In the genomic region with DNA sequence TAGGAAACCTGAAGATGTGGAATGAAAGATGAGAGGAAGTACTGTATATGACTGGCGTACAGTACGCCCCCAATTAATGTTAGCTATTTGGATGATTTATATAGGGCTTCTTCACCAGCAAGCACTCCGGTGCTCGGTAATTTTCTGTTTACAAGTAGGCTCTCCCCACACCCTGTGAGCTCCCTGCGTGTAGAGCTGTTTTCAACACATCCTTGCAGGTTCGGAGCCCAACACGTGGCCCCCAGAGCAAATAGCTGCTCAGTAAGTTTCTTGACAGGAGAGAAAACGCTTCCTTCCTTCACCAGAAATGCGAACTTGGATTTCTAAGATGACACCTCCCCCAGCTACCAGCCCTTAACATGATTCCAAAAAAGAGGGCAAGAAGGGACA, we compare ENCODE assay signal across 8 cellular contexts. TPM values are rescaled to one million over a fixed set of nuclear protein-coding genes. Genes with fewer than 3 reads are reported as not detected.
DNase-seq lines count a peak whose midpoint lies in the region; ATAC-seq, FAIRE-seq and TF ChIP-seq lines count a peak whose summit lies in the region.

No MANE protein-coding gene starts in this region.

- H3K27me3 Mint-ChIP-seq in memory B cell (no peaks in the 10 kb centered on the region), type B pancreatic cell (no peaks in the 10 kb centered on the region)

- TF ChIP-seq CTCF in heart left ventricle (IDR thresholded peaks at IDR 0.05) (no peak), K562 (IDR thresholded peaks at IDR 0.05 in 2 of 3, conservative IDR thresholded peaks at IDR 0.05 in 1 of 3; ENCODE audit: insufficient read depth in 2 of 3, low read depth in 1 of 3, low read length in 3 of 3) (no peak), type B pancreatic cell (conservative IDR thresholded peaks at IDR 0.05) (no peak)

- peak overlapping the region; percentile 86 for H3K4me2 ChIP-seq in K562 (ENCODE audit: insufficient read depth, low read length)

- TF ChIP-seq POLR2A in heart left ventricle (IDR thresholded peaks at IDR 0.05) (no peak), K562 (conservative IDR thresholded peaks at IDR 0.05) (no peak)

- H3K27ac ChIP-seq in heart left ventricle (peak overlapping the region in 9 of 12 donors; percentile 56 to 85 (median 79)), K562 (ENCODE audit: extremely low read depth, low read depth, low read length) (peak overlapping the region; percentile 57; the same call in 1 of the 3 replicates)

- no peak for TF ChIP-seq RAD21 in K562 (CRISPR knock-in tag; conservative IDR thresholded peaks at IDR 0.05 in 1 of 2, IDR thresholded peaks at IDR 0.05 in 1 of 2)

- H3K79me2 ChIP-seq in K562 (ENCODE audit: control insufficient read depth, insufficient read depth, low read length) = peaks cover 30% of the 10 kb centered on the region

- in situ Hi-C loops in K562 (cut with MboI) = no loop called here

- H3K4me1 ChIP-seq in heart left ventricle (peaks cover 0 to 52% (median 15%) of the 10 kb centered on the region in 12 donors), K562 (replicated peaks in 1 of 2; ENCODE audit: control insufficient read depth in 2 of 2, insufficient read depth in 2 of 2, low read length in 2 of 2) (peaks cover 3 to 12% of the 10 kb centered on the region in 2 experiments; a peak in 2 of 5 replicates)

- ATAC-seq in heart left ventricle (no peak), K562 (no peak), memory B cell (ENCODE audit: low read depth) (no peak)

- no peaks in the 10 kb centered on the region for H4K20me1 ChIP-seq in K562 (replicated peaks; ENCODE audit: control insufficient read depth, insufficient read depth, low read length)

- CTCF ChIA-PET in K562 (lab: Yijun Ruan, JAX; ENCODE audit: low intra/inter-chr PET ratio) = no interaction called here

- H3K27me3 ChIP-seq in heart left ventricle (no peaks in the 10 kb centered on the region), K562 (ENCODE audit: control insufficient read depth in 2 of 2, insufficient read depth in 2 of 2, low read length in 2 of 2) (no peaks in the 10 kb centered on the region)

- H3K9ac ChIP-seq in K562 (ENCODE audit: insufficient read depth in 1 of 2, low read depth in 2 of 2, low read length in 2 of 2) = peak overlapping the region; percentile 74 to 88; a peak in 3 of 4 replicates

- TF ChIP-seq EP300 in K562 (IDR thresholded peaks at IDR 0.05; ENCODE audit: low read length) = no peak

- WGBS in heart left ventricle, 4 donors = 65 to 75% (median 70%) methylated on average over 9 of the region's 9 CpGs
- WGBS in K562 (ENCODE audit: insufficient coverage, low coverage, missing lambda C conversion rate) = 43% methylated on average over 9 of the region's 9 CpGs

- H3K9me3 ChIP-seq in heart left ventricle (no peaks in the 10 kb centered on the region), K562 (replicated peaks; ENCODE audit: control insufficient read depth, insufficient read depth, low read depth, low read length) (no peaks in the 10 kb centered on the region)

- no peak for DNase-seq in heart left ventricle
- DNase-seq in cardiac septum (ENCODE audit: low spot score) = no peak
- no peak for DNase-seq in K562 (ENCODE audit: extremely low read depth in 1 of 4, low spot score in 3 of 4)
- DNase-seq in memory B cell (ENCODE audit: low spot score in 2 of 2) = peak; percentile 12 to 17
- no peak for DNase-seq in type B pancreatic cell (ENCODE audit: extremely low spot score, unreplicated experiment)
- DNase-seq in NCI-H1105 treated with DMSO at 0.1 percent for 48 hours (lab: John Stamatoyannopoulos, UW) = no peak
- DNase-seq in GOT3 (lab: John Stamatoyannopoulos, UW) = no peak
- DNase-seq in NCI-H1105 (lab: John Stamatoyannopoulos, UW) = no peak

- H3K4me3 Mint-ChIP-seq in memory B cell (peak overlapping the region; percentile 80), type B pancreatic cell (peak overlapping the region; percentile 84)

- peaks cover 18% of the 10 kb centered on the region for H3K4me1 Mint-ChIP-seq in memory B cell
- peaks cover 6% of the 10 kb centered on the region for H3K4me1 Mint-ChIP-seq in type B pancreatic cell (ENCODE audit: unreplicated experiment)

- no peaks in the 10 kb centered on the region for H3K9me1 ChIP-seq in K562 (ENCODE audit: control insufficient read depth, insufficient read depth, low read length)

- peaks cover 0 to 26% (median 14%) of the 10 kb centered on the region in 9 donors for H3K36me3 ChIP-seq in heart left ventricle
- peaks cover 21% of the 10 kb centered on the region; the same call in 2 of the 3 replicates for H3K36me3 ChIP-seq in K562 (ENCODE audit: control insufficient read depth, insufficient read depth, low read length)

- POLR2A ChIA-PET in K562 (lab: Yijun Ruan, JAX) = interaction anchor here (0.7 to 2.4 kb wide), 2 partner anchors 12 to 33 kb away, joined by 3 to 9 read pairs; no protein-coding TSS in a partner anchor

- BruUV-seq in K562 (replicated peaks; lab: Mats Ljungman, UMichigan) = TSS peak; percentile 41

- peak overlapping the region; percentile 91 for H2AFZ ChIP-seq in K562 (ENCODE audit: low read depth, low read length)

- H3K4me3 ChIP-seq in heart left ventricle = peak overlapping the region; percentile 67 to 100 (median 98)
- H3K4me3 ChIP-seq in K562 = peak overlapping the region; percentile 99

- intact Hi-C loops in heart left ventricle (cut with DNase I) = loop anchor here in 3 of 10 donors (5.0 to 10.0 kb wide), 3 partner anchors 79 to 347 kb away; partner anchors contain the start of genes STX16 (in 1 of the 3) and VAPB (in 1 of the 3)
- intact Hi-C loops in cardiac septum (cut with DNase I) = loop anchor here (2.0 kb wide), 2 partner anchors 81 to 343 kb away; partner anchors contain the start of genes STX16 and VAPB
- intact Hi-C loops in K562 (cut with micrococcal nuclease) = loop anchor here (2.0 to 5.0 kb wide), 3 partner anchors 55 to 71 kb away; no protein-coding TSS in a partner anchor

- H3K9me3 Mint-ChIP-seq in memory B cell (no peaks in the 10 kb centered on the region), type B pancreatic cell (no peaks in the 10 kb centered on the region)

- H3K27ac Mint-ChIP-seq in memory B cell (peak overlapping the region; percentile 99), type B pancreatic cell (no peak overlapping the region)

- FAIRE-seq in K562 (lab: Jason Lieb, UNC) = no peak

- H3K36me3 Mint-ChIP-seq in memory B cell = peaks cover 6% of the 10 kb centered on the region
- H3K36me3 Mint-ChIP-seq in type B pancreatic cell = peaks cover 14% of the 10 kb centered on the region

TF ChIP-seq in K562, 482 proteins besides CTCF, POLR2A, EP300 and RAD21 (continues in another document):
- TF ChIP-seq EGR1 (conservative IDR thresholded peaks at IDR 0.05) (no peak), FOXA3 (CRISPR knock-in tag; conservative IDR thresholded peaks at IDR 0.05 in 1 of 2, IDR thresholded peaks at IDR 0.05 in 1 of 2) (no peak), FOXP1 (CRISPR knock-in tag; IDR thresholded peaks at IDR 0.05) (no peak), PCBP2 (IDR thresholded peaks at IDR 0.05; ENCODE audit: low read depth, low read length, poor library complexity, severe bottlenecking) (no peak), ZBTB8A (IDR thresholded peaks at IDR 0.05; ENCODE audit: partially characterized antibody) (no peak), ZNF57 (CRISPR knock-in tag; IDR thresholded peaks at IDR 0.05) (no peak), ELF1 (tag; IDR thresholded peaks at IDR 0.05) (no peak), MTA3 (IDR thresholded peaks at IDR 0.05; ENCODE audit: borderline replicate concordance) (no peak), WHSC1 (IDR thresholded peaks at IDR 0.05; ENCODE audit: low read length) (no peak), ZKSCAN1 (IDR thresholded peaks at IDR 0.05; ENCODE audit: low read depth, low read length) (no peak), PHF8 (IDR thresholded peaks at IDR 0.05; ENCODE audit: borderline replicate concordance, low read length) (no peak), ZNF764 (CRISPR knock-in tag; IDR thresholded peaks at IDR 0.05; ENCODE audit: low read depth) (no peak)
- TF ChIP-seq, protein P1, sequence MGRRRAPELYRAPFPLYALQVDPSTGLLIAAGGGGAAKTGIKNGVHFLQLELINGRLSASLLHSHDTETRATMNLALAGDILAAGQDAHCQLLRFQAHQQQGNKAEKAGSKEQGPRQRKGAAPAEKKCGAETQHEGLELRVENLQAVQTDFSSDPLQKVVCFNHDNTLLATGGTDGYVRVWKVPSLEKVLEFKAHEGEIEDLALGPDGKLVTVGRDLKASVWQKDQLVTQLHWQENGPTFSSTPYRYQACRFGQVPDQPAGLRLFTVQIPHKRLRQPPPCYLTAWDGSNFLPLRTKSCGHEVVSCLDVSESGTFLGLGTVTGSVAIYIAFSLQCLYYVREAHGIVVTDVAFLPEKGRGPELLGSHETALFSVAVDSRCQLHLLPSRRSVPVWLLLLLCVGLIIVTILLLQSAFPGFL (CRISPR knock-in tag; IDR thresholded peaks at IDR 0.05) = no peak
- TF ChIP-seq, protein P2, sequence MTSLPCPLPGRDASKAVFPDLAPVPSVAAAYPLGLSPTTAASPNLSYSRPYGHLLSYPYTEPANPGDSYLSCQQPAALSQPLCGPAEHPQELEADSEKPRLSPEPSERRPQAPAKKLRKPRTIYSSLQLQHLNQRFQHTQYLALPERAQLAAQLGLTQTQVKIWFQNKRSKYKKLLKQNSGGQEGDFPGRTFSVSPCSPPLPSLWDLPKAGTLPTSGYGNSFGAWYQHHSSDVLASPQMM (CRISPR knock-in tag; IDR thresholded peaks at IDR 0.05) = no peak

RNA-seq across cellular contexts. Expression of gene RAB22A, which starts 1.2 kb away (rescaled TPM):
- total RNA-seq in heart left ventricle (1 to 10 TPM; 5.4 to 9.7 (median 7.6) TPM), cardiac septum (9.8 TPM), K562 (2014; rRNA removed) (5.3 and 8.0 TPM in 2 replicates), K562 (2014; rRNA removed; fragmentation: Illumina TruSeq; extraction: Trizol) (6.9 and 7.5 TPM in 2 replicates), K562 (2015; rRNA removed; fragmentation: Illumina TruSeq; extraction: Trizol) (6.4 and 7.4 TPM in 2 replicates), K562 (2021) (6.7 and 7.3 TPM in 2 replicates), type B pancreatic cell (ENCODE audit: low replicate concordance) (17.7 and 18.9 TPM in 2 replicates)
- polyA plus RNA-seq in heart left ventricle (1 to 10 TPM; 3.0 to 6.4 TPM), K562 (2011; rRNA removed) (5.7 and 7.6 TPM in 2 replicates), K562 (2014; fragmentation: Illumina TruSeq; extraction: Trizol) (3.8 and 4.2 TPM in 2 replicates), K562 (2014; fragmentation: Nextera tagmentation; extraction: Ambion mirVana) (1 to 10 TPM; 1.1 to 1.9 TPM), K562 (2014; rRNA removed) (4.3 and 5.4 TPM in 2 replicates)
- total RNA-seq in K562 (2011; cell fraction: chromatin; rRNA removed; ENCODE audit: low replicate concordance) = 15.9 and 20.0 TPM in 2 replicates
- total RNA-seq in K562 (2011; cell fraction: nucleolus; rRNA removed) = 9.2 and 10.4 TPM in 2 replicates
- total RNA-seq in K562 (2011; cell fraction: nucleoplasm; rRNA removed) = 21.1 and 38.6 TPM in 2 replicates
- polyA plus RNA-seq in K562 (2011; cell fraction: cytosol; rRNA removed) = 3.0 and 3.8 TPM in 2 replicates
- polyA plus RNA-seq in K562 (2011; cell fraction: nucleus; rRNA removed) = 5.7 and 8.3 TPM in 2 replicates
- 3.6 and 4.6 TPM in 2 replicates for polyA plus RNA-seq in K562 (2012)
- polyA minus RNA-seq in K562 (2011; rRNA and poly(A)+ RNA removed) = 12.2 and 15.9 TPM in 2 replicates
- polyA minus RNA-seq in K562 (2011; cell fraction: cytosol; rRNA and poly(A)+ RNA removed) = 3.1 and 6.3 TPM in 2 replicates
- polyA minus RNA-seq in K562 (2011; cell fraction: nucleus; rRNA and poly(A)+ RNA removed) = 9.6 and 11.8 TPM in 2 replicates

Comparison
In these comparisons a context has a peak if more than half of its experiments do, and no peak if none do; other contexts are left out.
1. DNase-seq: peak in memory B cell (2 of 2); none in heart left ventricle (0 of 5), cardiac septum (single experiment), K562 (0 of 4), type B pancreatic cell (single experiment), NCI-H1105 treated with DMSO at 0.1 percent for 48 hours (single experiment), GOT3 (single experiment) and NCI-H1105 (single experiment).